In the genomic region with DNA sequence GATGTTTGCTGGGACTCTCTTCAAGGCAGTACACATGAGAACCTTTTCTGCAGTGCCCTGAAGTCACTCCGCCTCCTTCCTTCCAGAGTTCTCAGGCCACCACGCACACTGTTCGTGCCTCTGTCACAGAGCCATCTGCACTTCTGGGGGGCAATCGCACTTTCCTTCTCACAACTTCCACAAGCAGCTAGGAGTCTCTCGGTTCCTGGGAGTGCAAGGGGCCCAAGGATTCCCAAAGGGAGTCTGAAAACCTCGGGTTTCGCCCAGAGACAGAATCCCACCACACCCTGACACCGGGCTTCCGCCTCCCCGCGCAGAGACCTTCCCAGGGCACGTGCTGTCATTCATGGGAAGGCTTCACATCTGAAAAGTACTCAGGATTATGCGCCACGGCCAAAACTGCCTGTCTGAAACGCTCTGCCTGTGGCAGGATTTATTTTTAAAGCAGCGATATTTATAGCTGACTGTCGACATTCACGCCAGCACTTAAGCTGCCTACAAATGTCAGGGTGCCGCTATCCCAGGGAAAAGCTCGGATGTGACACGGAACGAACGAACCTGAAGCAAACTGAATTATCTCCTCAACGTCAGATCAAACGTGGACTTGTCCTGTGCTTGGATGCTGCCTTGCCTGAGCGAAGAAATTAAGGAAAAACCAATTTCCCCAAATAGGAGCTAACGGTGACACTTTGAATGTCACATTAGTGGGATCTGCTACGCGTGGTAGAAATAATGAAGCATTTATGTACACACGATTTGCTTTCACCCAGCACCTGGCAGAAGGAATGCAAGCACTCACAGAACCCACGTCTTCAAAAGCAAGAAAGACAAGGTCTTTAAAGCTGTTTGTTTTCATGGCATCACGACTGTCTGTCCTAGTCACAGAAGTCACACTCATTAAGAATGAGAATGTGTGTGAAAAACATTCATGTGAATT, we compare ENCODE assay signal across 24 cellular contexts.
DNase-seq lines count a peak whose midpoint lies in the region; ATAC-seq, FAIRE-seq and TF ChIP-seq lines count a peak whose summit lies in the region.
"Had no signal": no experiment of that assay in that cellular context is flagged by ENCODE, and none has a peak within 500 bp of the region (broad histone marks: within the 10 kb centered on the region; RNA-seq: fewer than 3 reads in every experiment).

No MANE protein-coding gene starts in this region.

- H3K4me3 ChIP-seq in HUES48 (ENCODE audit: low read depth, low read length) (no peak overlapping the region), endocrine pancreas (ENCODE audit: control insufficient read depth, insufficient read depth, low read length) (peak overlapping the region; percentile 60), SK-N-SH (ENCODE audit: low read depth in 2 of 2, low read length in 1 of 2) (no peak overlapping the region)
- H3K4me3 ChIP-seq: BLaER1 treated with 17β-estradiol and CSF1 and Interleukin-3, amounts not matched to agents 10 nM and 100 nM; K562; SK-N-MC; upper lobe of left lung had no signal

- no peak for ATAC-seq in GM21723 (IDR thresholded peaks at IDR 0.05; ENCODE audit: unreplicated experiment)
- ATAC-seq: activated CD4-positive, alpha-beta T cell treated with anti-CD3 and anti-CD28 coated beads for 36 hours; K562 had no signal

- H3K27ac ChIP-seq in HUES48 (ENCODE audit: low read depth, low read length) (no peak overlapping the region), SK-N-SH (ENCODE audit: low read depth in 2 of 2, low read length in 1 of 2) (no peak overlapping the region)
- H3K27ac ChIP-seq: BLaER1 treated with 17β-estradiol and CSF1 and Interleukin-3, amounts not matched to agents 10 nM and 100 nM; SK-N-MC; upper lobe of left lung had no signal

- H3K27ac Mint-ChIP-seq in progenitor cell of endocrine pancreas, result peak overlapping the region; percentile 43
- H3K27ac Mint-ChIP-seq: activated CD4-positive, alpha-beta T cell treated with anti-CD3 and anti-CD28 coated beads for 36 hours; T-helper 1 cell treated with Interleukin-12 subunit alpha and Interleukin-12 subunit beta and Interleukin-4 antibody, amounts not matched to agents 30 μg/mL and 1 μg/mL, for 36 hours had no signal

- H3F3A ChIP-seq in SK-N-SH (replicated peaks; ENCODE audit: insufficient read depth), result no peaks in the 10 kb centered on the region

- FAIRE-seq in GM19239 (lab: Jason Lieb, UNC), result no peak
- FAIRE-seq: endothelial cell of umbilical vein, K562 had no signal

- CTCF ChIA-PET in SK-N-SH (lab: Yijun Ruan, JAX), result interaction anchor here (1.2 kb wide), 1 partner anchor 10 kb away, joined by 4 read pairs; no protein-coding TSS in a partner anchor

- H3K36me3 ChIP-seq in HUES48 (ENCODE audit: control insufficient read depth, insufficient read depth, low read length) (no peaks in the 10 kb centered on the region), endocrine pancreas (ENCODE audit: control insufficient read depth, insufficient read depth, low read length) (no peaks in the 10 kb centered on the region), SK-N-SH (replicated peaks in 1 of 2; ENCODE audit: control insufficient read depth in 1 of 2, insufficient read depth in 2 of 2, low read length in 1 of 2) (no peaks in the 10 kb centered on the region)
- H3K36me3 ChIP-seq: BLaER1 treated with 17β-estradiol and CSF1 and Interleukin-3, amounts not matched to agents 10 nM and 100 nM; upper lobe of left lung had no signal

- 47% methylated on average over 27 of the region's 32 CpGs for WGBS in SK-N-SH (ENCODE audit: low lambda C conversion rate)

- no peaks in the 10 kb centered on the region for H4K20me1 ChIP-seq in SK-N-SH (ENCODE audit: insufficient read depth)
- H4K20me1 ChIP-seq: BLaER1 treated with 17β-estradiol and CSF1 and Interleukin-3, amounts not matched to agents 10 nM and 100 nM had no signal

- peak; percentile 27 for DNase-seq in inferior parietal cortex (ENCODE audit: extremely low spot score)
- no peak for DNase-seq in progenitor cell of endocrine pancreas (ENCODE audit: low spot score, unreplicated experiment)
- DNase-seq in T-helper 9 cell, result no peak
- DNase-seq in SK-N-SH, result no peak
- DNase-seq in GM19239 (ENCODE audit: insufficient read length, low spot score), result no peak
- DNase-seq: activated CD4-positive, alpha-beta T cell treated with anti-CD3 and anti-CD28 coated beads for 36 hours; cerebellar nuclear complex; COR-L47; DND-41; HCEC 1CT; NCI-H1092 treated with DMSO at 0.1 percent for 48 hours; NCI-H187 treated with DMSO at 0.1 percent for 48 hours; NCI-H2227 treated with DMSO at 0.1 percent for 48 hours; NCI-H526 treated with DMSO at 0.1 percent for 48 hours; stimulated activated CD4-positive, alpha-beta T cell treated with anti-CD3 and anti-CD28 coated beads, Interleukin-2, amount 100 ng/mL, for 24 hours; upper lobe of left lung had no signal

- peaks cover 18% of the 10 kb centered on the region for H3K27me3 Mint-ChIP-seq in progenitor cell of endocrine pancreas
- H3K27me3 Mint-ChIP-seq: activated CD4-positive, alpha-beta T cell treated with anti-CD3 and anti-CD28 coated beads for 36 hours had no signal

- no peaks in the 10 kb centered on the region for H3K79me2 ChIP-seq in SK-N-SH (ENCODE audit: insufficient read depth)

- H3K9me3 ChIP-seq in HUES48 (ENCODE audit: control insufficient read depth, insufficient read depth, low read length) (no peaks in the 10 kb centered on the region), endocrine pancreas (ENCODE audit: control insufficient read depth, low read length) (no peaks in the 10 kb centered on the region), SK-N-SH (no peaks in the 10 kb centered on the region)
- H3K9me3 ChIP-seq: BLaER1 treated with 17β-estradiol and CSF1 and Interleukin-3, amounts not matched to agents 10 nM and 100 nM; upper lobe of left lung had no signal

- POLR2A ChIA-PET in SK-N-SH (lab: Yijun Ruan, JAX), result no interaction called here

- H3K4me1 ChIP-seq in HUES48 (ENCODE audit: control insufficient read depth, insufficient read depth, low read length) (no peaks in the 10 kb centered on the region), endocrine pancreas (ENCODE audit: control insufficient read depth, insufficient read depth, low read length) (no peaks in the 10 kb centered on the region), SK-N-SH (ENCODE audit: control insufficient read depth in 1 of 2, insufficient read depth in 2 of 2, low read depth in 1 of 2, low read length in 1 of 2) (no peaks in the 10 kb centered on the region; a peak in 1 of 4 replicates)
- H3K4me1 ChIP-seq: upper lobe of left lung had no signal

- no peak overlapping the region for H3K4me2 ChIP-seq in SK-N-SH

- TF ChIP-seq EP300 in SK-N-SH (IDR thresholded peaks at IDR 0.05; ENCODE audit: borderline replicate concordance in 1 of 2, low read depth in 1 of 2, low read length in 1 of 2), result no peak

- H3K9me2 ChIP-seq in SK-N-SH, result no peaks in the 10 kb centered on the region

- no peaks in the 10 kb centered on the region for H3K9me3 Mint-ChIP-seq in progenitor cell of endocrine pancreas (ENCODE audit: low read depth)
- H3K9me3 Mint-ChIP-seq: T-helper 1 cell treated with Interleukin-12 subunit alpha and Interleukin-12 subunit beta and Interleukin-4 antibody, amounts not matched to agents 30 μg/mL and 1 μg/mL, for 36 hours had no signal

- H3K4me3 Mint-ChIP-seq in progenitor cell of endocrine pancreas (ENCODE audit: low read depth), result no peak overlapping the region
- H3K4me3 Mint-ChIP-seq: activated CD4-positive, alpha-beta T cell treated with anti-CD3 and anti-CD28 coated beads for 36 hours; T-helper 1 cell treated with Interleukin-12 subunit alpha and Interleukin-12 subunit beta and Interleukin-4 antibody, amounts not matched to agents 30 μg/mL and 1 μg/mL, for 36 hours had no signal

- no peaks in the 10 kb centered on the region for H3K36me3 Mint-ChIP-seq in progenitor cell of endocrine pancreas (ENCODE audit: insufficient read depth)

- no peaks in the 10 kb centered on the region for H3K4me1 Mint-ChIP-seq in progenitor cell of endocrine pancreas (ENCODE audit: low read depth)
- H3K4me1 Mint-ChIP-seq: activated CD4-positive, alpha-beta T cell treated with anti-CD3 and anti-CD28 coated beads for 36 hours had no signal

- H3K27me3 ChIP-seq in HUES48 (ENCODE audit: control insufficient read depth, insufficient read depth, low read length) (no peaks in the 10 kb centered on the region), endocrine pancreas (ENCODE audit: control insufficient read depth, insufficient read depth, low read length) (no peaks in the 10 kb centered on the region), SK-N-SH (ENCODE audit: insufficient read depth) (no peaks in the 10 kb centered on the region)
- H3K27me3 ChIP-seq: BLaER1 treated with 17β-estradiol and CSF1 and Interleukin-3, amounts not matched to agents 10 nM and 100 nM; upper lobe of left lung had no signal

- no peak for TF ChIP-seq RAD21 in SK-N-SH (IDR thresholded peaks at IDR 0.05; ENCODE audit: low read length)

- no peak for TF ChIP-seq CTCF in progenitor cell of endocrine pancreas (IDR thresholded peaks at IDR 0.05; ENCODE audit: unreplicated experiment)
- no peak for TF ChIP-seq CTCF in SK-N-SH (IDR thresholded peaks at IDR 0.05)

- 0 out of 2 replicates have a peak overlapping the region, but pooled peaks have one; percentile 12 for H3K9ac ChIP-seq in HUES48 (ENCODE audit: low read depth, low read length)
- peak overlapping the region; percentile 22 for H3K9ac ChIP-seq in endocrine pancreas (ENCODE audit: control insufficient read depth, insufficient read depth, low read length)
- no peak overlapping the region for H3K9ac ChIP-seq in SK-N-SH
- H3K9ac ChIP-seq: BLaER1 treated with 17β-estradiol and CSF1 and Interleukin-3, amounts not matched to agents 10 nM and 100 nM had no signal

- H2AFZ ChIP-seq in SK-N-SH (ENCODE audit: low read depth), result no peak overlapping the region

TF ChIP-seq in SK-N-SH, 30 proteins besides CTCF, POLR2A, EP300 and RAD21:
- no peak for TF ChIP-seq YY1 (IDR thresholded peaks at IDR 0.05; ENCODE audit: low read depth)
